10 cellular contexts compared by ENCODE assay signal in genomic region chr4:36310793-36311192, GRCh38. TPM values are rescaled to one million over a fixed set of nuclear protein-coding genes. Genes with fewer than 3 reads are reported as not detected.
A peak's percentile ranks its signal among the peaks of the same experiment; 100 is the strongest.
DNase-seq lines count a peak whose midpoint lies in the region; ATAC-seq, FAIRE-seq and TF ChIP-seq lines count a peak whose summit lies in the region.
"Had no signal": no experiment of that assay in that cellular context is flagged by ENCODE, and none has a peak within 500 bp of the region (broad histone marks: within the 10 kb centered on the region; RNA-seq: fewer than 3 reads in every experiment).

No MANE protein-coding gene starts in this region.

- no peak for FAIRE-seq in HepG2 (lab: Jason Lieb, UNC)

- no peaks in the 10 kb centered on the region for H3K79me2 ChIP-seq in HepG2 (ENCODE audit: insufficient read depth, low read length)

- no peak overlapping the region for H3K4me3 ChIP-seq in liver (ENCODE audit: low read depth in 1 of 3, low read length in 3 of 3)
- no peak overlapping the region for H3K4me3 ChIP-seq in HepG2 (replicated peaks in 1 of 3; ENCODE audit: insufficient read depth in 1 of 3, low read depth in 2 of 3, low read length in 3 of 3)
- H3K4me3 ChIP-seq in upper lobe of right lung: no peak overlapping the region
- H3K4me3 ChIP-seq in dorsolateral prefrontal cortex: no peak overlapping the region
- H3K4me3 ChIP-seq: SK-N-MC had no signal

- H3K36me3 ChIP-seq in liver (ENCODE audit: control insufficient read depth in 4 of 4, insufficient read depth in 3 of 4, low read depth in 1 of 4, low read length in 3 of 4) (no peaks in the 10 kb centered on the region), HepG2 (replicated peaks in 1 of 2; ENCODE audit: control insufficient read depth in 1 of 2, insufficient read depth in 2 of 2, low read length in 2 of 2) (no peaks in the 10 kb centered on the region), upper lobe of right lung (no peaks in the 10 kb centered on the region)

- peaks cover 16% of the 10 kb centered on the region for H3K4me1 Mint-ChIP-seq in activated naive CD8-positive, alpha-beta T cell (ENCODE audit: low read depth)

- no peak for TF ChIP-seq CTCF in liver (IDR thresholded peaks at IDR 0.05; ENCODE audit: low read depth, low read length, missing input control)
- TF ChIP-seq CTCF in HepG2 (CRISPR knock-in tag; IDR thresholded peaks at IDR 0.05): no peak
- no peak for TF ChIP-seq CTCF in upper lobe of right lung (IDR thresholded peaks at IDR 0.05)
- TF ChIP-seq CTCF in dorsolateral prefrontal cortex (IDR thresholded peaks at IDR 0.05 in 54 of 56, conservative IDR thresholded peaks at IDR 0.05 in 2 of 56; ENCODE audit: low read depth in 1 of 56, partially characterized antibody in 56 of 56): no peak

- CTCF ChIA-PET in HepG2 (lab: Yijun Ruan, JAX; ENCODE audit: low intra/inter-chr PET ratio, low total read pairs): no interaction called here

- no peak for TF ChIP-seq POLR2A in HepG2 (IDR thresholded peaks at IDR 0.05; ENCODE audit: insufficient read depth in 1 of 2, low read depth in 2 of 2, low read length in 2 of 2)

- H3K4me1 ChIP-seq in liver (ENCODE audit: control insufficient read depth in 4 of 4, insufficient read depth in 4 of 4, low read length in 3 of 4) (no peaks in the 10 kb centered on the region), HepG2 (ENCODE audit: insufficient read depth, low read length) (no peaks in the 10 kb centered on the region), upper lobe of right lung (peaks cover 8% of the 10 kb centered on the region)

- ATAC-seq in HepG2 (no peak), HG03439 (IDR thresholded peaks at IDR 0.05; ENCODE audit: unreplicated experiment) (peak; percentile 66), upper lobe of right lung (peak; percentile 91)

- H3K27ac ChIP-seq in liver (ENCODE audit: low read depth in 1 of 2, low read length in 2 of 2) (peak overlapping the region in 1 of 2 donors; percentile 42), HepG2 (ENCODE audit: extremely low read length, insufficient read depth, low read length) (no peak overlapping the region), upper lobe of right lung (no peak overlapping the region), dorsolateral prefrontal cortex (peak overlapping the region in 2 of 59 donors; percentile 6 to 15)
- H3K27ac ChIP-seq: epithelial cell of prostate, SK-N-MC had no signal

- TF ChIP-seq RAD21 in liver (IDR thresholded peaks at IDR 0.05) (no peak), HepG2 (CRISPR knock-in tag; IDR thresholded peaks at IDR 0.05) (no peak)

- BruUV-seq in HepG2 (replicated peaks; lab: Mats Ljungman, UMichigan): no TSS peak

- in situ Hi-C loops in HepG2 (cut with HindIII; ENCODE audit: extremely low pct_ligation_motif_present, low pct_unique_long_range_greater_than_20kb): no loop called here

- H4K20me1 ChIP-seq in HepG2 (ENCODE audit: insufficient read depth, low read length): no peaks in the 10 kb centered on the region

- no peaks in the 10 kb centered on the region for H3K36me3 Mint-ChIP-seq in activated naive CD8-positive, alpha-beta T cell

- no peaks in the 10 kb centered on the region for H3K9me3 Mint-ChIP-seq in activated naive CD8-positive, alpha-beta T cell (ENCODE audit: low read depth)

- no peak overlapping the region for H3K4me2 ChIP-seq in HepG2 (ENCODE audit: low read depth, low read length)

- H3K9me3 ChIP-seq in liver (ENCODE audit: control insufficient read depth in 4 of 4, low read length in 3 of 4) (no peaks in the 10 kb centered on the region), HepG2 (ENCODE audit: low read length) (no peaks in the 10 kb centered on the region), upper lobe of right lung (no peaks in the 10 kb centered on the region)

- 72% methylated on average over 8 of the region's 8 CpGs for WGBS in liver
- 45% methylated on average over 8 of the region's 8 CpGs for WGBS in HepG2 (ENCODE audit: low lambda C conversion rate)

- H3K9ac ChIP-seq in liver (ENCODE audit: low read depth in 1 of 2, low read length in 2 of 2) (no peak overlapping the region), HepG2 (ENCODE audit: insufficient read depth, low read depth, low read length) (no peak overlapping the region)

- H2AFZ ChIP-seq in HepG2 (ENCODE audit: low read length): no peak overlapping the region

- H3K4me3 Mint-ChIP-seq in activated naive CD8-positive, alpha-beta T cell: peak overlapping the region; percentile 51

- no peak for DNase-seq in HepG2 (ENCODE audit: low spot score)
- DNase-seq in upper lobe of right lung: no peak
- no peak for DNase-seq in germinal center (ENCODE audit: low spot score)
- no peak for DNase-seq in dorsolateral prefrontal cortex
- DNase-seq in NCI-H226: no peak

- no peaks in the 10 kb centered on the region for H3K27me3 Mint-ChIP-seq in activated naive CD8-positive, alpha-beta T cell

- H3K27me3 ChIP-seq in liver (ENCODE audit: control insufficient read depth in 4 of 4, insufficient read depth in 4 of 4, low read length in 3 of 4): no peaks in the 10 kb centered on the region
- no peaks in the 10 kb centered on the region for H3K27me3 ChIP-seq in HepG2 (ENCODE audit: control insufficient read depth in 1 of 2, insufficient read depth in 2 of 2, low read length in 2 of 2)
- H3K27me3 ChIP-seq in upper lobe of right lung: no peaks in the 10 kb centered on the region
- H3K27me3 ChIP-seq in dorsolateral prefrontal cortex: no peaks in the 10 kb centered on the region

- POLR2A ChIA-PET in HepG2 (lab: Yijun Ruan, JAX): no interaction called here

- H3K27ac Mint-ChIP-seq in activated naive CD8-positive, alpha-beta T cell: peak overlapping the region; percentile 31

- TF ChIP-seq EP300 in HepG2 (IDR thresholded peaks at IDR 0.05; ENCODE audit: low read depth in 2 of 2, low read length in 2 of 2): no peak
- TF ChIP-seq EP300 in HepG2 (CRISPR knock-in tag; IDR thresholded peaks at IDR 0.05; ENCODE audit: borderline replicate concordance): no peak

- intact Hi-C loops in HepG2 (cut with micrococcal nuclease; ENCODE audit: unreplicated experiment) (no loop called here), upper lobe of right lung (cut with DNase I) (no loop called here), dorsolateral prefrontal cortex (cut with DNase I) (no loop called here)

TF ChIP-seq in liver, 16 proteins besides CTCF, POLR2A, EP300 and RAD21:
- peak; percentile 26 for TF ChIP-seq MAX (IDR thresholded peaks at IDR 0.05)
- no peak for TF ChIP-seq FOXA2 (IDR thresholded peaks at IDR 0.05)
- no peak for TF ChIP-seq ATF3 (IDR thresholded peaks at IDR 0.05)
- TF ChIP-seq NR2F2 (IDR thresholded peaks at IDR 0.05): no peak

TF ChIP-seq in HepG2, 621 proteins besides CTCF, POLR2A, EP300 and RAD21:
- TF ChIP-seq ZNF230 (CRISPR knock-in tag; IDR thresholded peaks at IDR 0.05): no peak

RNA-seq across cellular contexts. Expression of gene DTHD1, which starts 29.4 kb away (rescaled TPM):
- total RNA-seq in liver (under 1 TPM in 1 of 2 donors, not detected in 1; 0.42 TPM), HepG2 (2016; rRNA removed; fragmentation: Illumina TruSeq; extraction: Trizol) (not detected in 2 replicates), upper lobe of right lung (0.55 TPM), dorsolateral prefrontal cortex (1 to 10 TPM in 43 of 120 experiments, under 1 TPM in 69, not detected in 8; 0.13 to 4.1 (median 0.81) TPM)
- polyA plus RNA-seq in liver (under 1 TPM; 0.06 to 0.07 TPM), HepG2 (2011; rRNA removed) (not detected in 2 replicates)
- total RNA-seq in HepG2 (2016; cell fraction: cytosol; rRNA removed; fragmentation: Illumina TruSeq; extraction: Trizol; ENCODE audit: low read depth): not detected in 2 replicates
- total RNA-seq in HepG2 (2016; cell fraction: insoluble cytoplasmic fraction; rRNA removed; fragmentation: Illumina TruSeq; extraction: Trizol): not detected in 2 replicates
- not detected in 2 replicates for total RNA-seq in HepG2 (2016; cell fraction: membrane; rRNA removed; fragmentation: Illumina TruSeq; extraction: Trizol)
- total RNA-seq in HepG2 (2016; cell fraction: nucleus; rRNA removed; fragmentation: Illumina TruSeq; extraction: Trizol): not detected in 2 replicates
- polyA plus RNA-seq in HepG2 (2011; cell fraction: cytosol; rRNA removed): not detected in 2 replicates
- polyA plus RNA-seq in HepG2 (2011; cell fraction: nucleus; rRNA removed): not detected in 2 replicates
- polyA plus RNA-seq in HepG2 (2012): not detected in 2 replicates
- not detected in 2 replicates for polyA plus RNA-seq in HepG2 (2016; cell fraction: cytosol; fragmentation: Illumina TruSeq; extraction: Trizol; ENCODE audit: low read depth)
- not detected in 2 replicates for polyA plus RNA-seq in HepG2 (2016; cell fraction: insoluble cytoplasmic fraction; fragmentation: Illumina TruSeq; extraction: Trizol; ENCODE audit: low read depth)
- not detected in 2 replicates for polyA plus RNA-seq in HepG2 (2016; cell fraction: membrane; fragmentation: Illumina TruSeq; extraction: Trizol; ENCODE audit: low read depth)
- not detected in 2 replicates for polyA plus RNA-seq in HepG2 (2016; cell fraction: nucleus; fragmentation: Illumina TruSeq; extraction: Trizol; ENCODE audit: insufficient read depth, low read depth)
- not detected in 2 replicates for polyA minus RNA-seq in HepG2 (2011; rRNA and poly(A)+ RNA removed; ENCODE audit: low replicate concordance)
- polyA minus RNA-seq in HepG2 (2011; cell fraction: cytosol; rRNA and poly(A)+ RNA removed): not detected in 2 replicates
- not detected in 2 replicates for polyA minus RNA-seq in HepG2 (2011; cell fraction: nucleus; rRNA and poly(A)+ RNA removed)
